Comparison of ENCODE assay signal across 9 cellular contexts in genomic region chr10:71728218-71728737, GRCh38. TPM values are rescaled to one million over a fixed set of nuclear protein-coding genes. Genes with fewer than 3 reads are reported as not detected.
DNase-seq lines count a peak whose midpoint lies in the region; ATAC-seq and TF ChIP-seq lines count a peak whose summit lies in the region.
"Had no signal": no experiment of that assay in that cellular context is flagged by ENCODE, and none has a peak within 500 bp of the region (broad histone marks: within the 10 kb centered on the region; RNA-seq: fewer than 3 reads in every experiment).

No MANE protein-coding gene starts in this region.

- H3K4ac ChIP-seq in mesenchymal stem cell (ENCODE audit: low read depth in 1 of 2, low read length in 2 of 2) = no peak overlapping the region

- CTCF ChIA-PET in activated CD8-positive, alpha-beta T cell treated with anti-CD3 and anti-CD28 coated beads for 36 hours (lab: Charles Lee) = interaction anchor here (1.0 to 7.3 kb wide), 8 partner anchors 14 to 44 kb away, joined by 4 to 57 read pairs (median 25); partner anchors contain the start of gene VSIR

- no peaks in the 10 kb centered on the region for H3K9me3 ChIP-seq in mesenchymal stem cell (ENCODE audit: control insufficient read depth, low read length)
- H3K9me3 ChIP-seq: SJSA1 had no signal

- intact Hi-C loops in activated CD8-positive, alpha-beta T cell treated with anti-CD3 and anti-CD28 coated beads for 36 hours (cut with micrococcal nuclease) = no loop called here

- no peak overlapping the region for H3K27ac ChIP-seq in mesenchymal stem cell (ENCODE audit: low read length, poor library complexity, severe bottlenecking)
- H3K27ac ChIP-seq: SJSA1 had no signal

- no peak overlapping the region for H2BK5ac ChIP-seq in mesenchymal stem cell (ENCODE audit: low read depth, low read length, poor library complexity, severe bottlenecking)

- POLR2A ChIA-PET in activated CD8-positive, alpha-beta T cell treated with anti-CD3 and anti-CD28 coated beads for 36 hours (lab: Charles Lee) = interaction anchor here (0.8 to 10.8 kb wide), 7 partner anchors 12 to 42 kb away, joined by 3 to 116 read pairs (median 48); partner anchors contain the start of gene VSIR

- no peak overlapping the region for H4K91ac ChIP-seq in mesenchymal stem cell (ENCODE audit: low read length)

- H3K9ac ChIP-seq in mesenchymal stem cell (ENCODE audit: low read length) = peak overlapping the region; percentile 5

- H3K4me2 ChIP-seq in mesenchymal stem cell (ENCODE audit: low read length, poor library complexity, severe bottlenecking) = no peak overlapping the region

- 59% methylated on average over 4 of the region's 4 CpGs for WGBS in mesenchymal stem cell

- peaks cover 57% of the 10 kb centered on the region for H3K4me1 Mint-ChIP-seq in T-helper 1 cell treated with Interleukin-12 subunit alpha and Interleukin-12 subunit beta and Interleukin-4 antibody, amounts not matched to agents 30 μg/mL and 1 μg/mL, for 36 hours (ENCODE audit: low read depth)
- peaks cover 97% of the 10 kb centered on the region for H3K4me1 Mint-ChIP-seq in activated CD8-positive, alpha-beta T cell treated with anti-CD3 and anti-CD28 coated beads for 36 hours (ENCODE audit: low read depth)
- peaks cover 62% of the 10 kb centered on the region for H3K4me1 Mint-ChIP-seq in nephron progenitor cell

- peaks cover 18 to 54% of the 10 kb centered on the region in 2 experiments for H3K27me3 ChIP-seq in mesenchymal stem cell (ENCODE audit: control insufficient read depth in 1 of 2, insufficient read depth in 1 of 2, low read length in 2 of 2)
- H3K27me3 ChIP-seq: SJSA1 had no signal

- no peak overlapping the region for H2AK5ac ChIP-seq in mesenchymal stem cell (ENCODE audit: low read length, severe bottlenecking)

- H3K36me3 Mint-ChIP-seq in T-helper 1 cell treated with Interleukin-12 subunit alpha and Interleukin-12 subunit beta and Interleukin-4 antibody, amounts not matched to agents 30 μg/mL and 1 μg/mL, for 36 hours (ENCODE audit: low read depth) = no peaks in the 10 kb centered on the region
- H3K36me3 Mint-ChIP-seq in activated CD8-positive, alpha-beta T cell treated with anti-CD3 and anti-CD28 coated beads for 36 hours (ENCODE audit: low read depth) = peaks cover 4% of the 10 kb centered on the region
- no peaks in the 10 kb centered on the region for H3K36me3 Mint-ChIP-seq in nephron progenitor cell (ENCODE audit: low read depth)

- H3K14ac ChIP-seq in mesenchymal stem cell (ENCODE audit: low read length in 2 of 2) = no peak overlapping the region

- H3K4me1 ChIP-seq in mesenchymal stem cell (ENCODE audit: control insufficient read depth, insufficient read depth, low read depth, low read length) = no peaks in the 10 kb centered on the region

- no peaks in the 10 kb centered on the region for H3K79me1 ChIP-seq in mesenchymal stem cell (replicated peaks; ENCODE audit: low read length, poor library complexity, severe bottlenecking)

- no peaks in the 10 kb centered on the region for H3K27me3 Mint-ChIP-seq in T-helper 1 cell treated with Interleukin-12 subunit alpha and Interleukin-12 subunit beta and Interleukin-4 antibody, amounts not matched to agents 30 μg/mL and 1 μg/mL, for 36 hours (ENCODE audit: low read depth)
- H3K27me3 Mint-ChIP-seq in activated CD8-positive, alpha-beta T cell treated with anti-CD3 and anti-CD28 coated beads for 36 hours = no peaks in the 10 kb centered on the region
- H3K27me3 Mint-ChIP-seq in nephron progenitor cell (ENCODE audit: low read depth, poor library complexity) = peaks cover 9% of the 10 kb centered on the region

- H2AFZ ChIP-seq in mesenchymal stem cell (ENCODE audit: low read depth, low read length) = no peak overlapping the region

- H3K4me3 Mint-ChIP-seq in T-helper 1 cell treated with Interleukin-12 subunit alpha and Interleukin-12 subunit beta and Interleukin-4 antibody, amounts not matched to agents 30 μg/mL and 1 μg/mL, for 36 hours = no peak overlapping the region
- no peak overlapping the region for H3K4me3 Mint-ChIP-seq in activated CD8-positive, alpha-beta T cell treated with anti-CD3 and anti-CD28 coated beads for 36 hours
- H3K4me3 Mint-ChIP-seq in nephron progenitor cell = no peak overlapping the region

- no peaks in the 10 kb centered on the region for H3K9me3 Mint-ChIP-seq in T-helper 1 cell treated with Interleukin-12 subunit alpha and Interleukin-12 subunit beta and Interleukin-4 antibody, amounts not matched to agents 30 μg/mL and 1 μg/mL, for 36 hours
- H3K9me3 Mint-ChIP-seq in activated CD8-positive, alpha-beta T cell treated with anti-CD3 and anti-CD28 coated beads for 36 hours = no peaks in the 10 kb centered on the region
- H3K9me3 Mint-ChIP-seq in nephron progenitor cell = no peaks in the 10 kb centered on the region

- H3K23ac ChIP-seq in mesenchymal stem cell (ENCODE audit: low read length in 2 of 2) = no peak overlapping the region

- H4K8ac ChIP-seq in mesenchymal stem cell (ENCODE audit: low read length) = no peak overlapping the region

- H2BK120ac ChIP-seq in mesenchymal stem cell (ENCODE audit: low read depth, low read length) = no peak overlapping the region

- H3K18ac ChIP-seq in mesenchymal stem cell (ENCODE audit: low read depth in 1 of 2, low read length in 2 of 2) = no peak overlapping the region

- no peaks in the 10 kb centered on the region for H3K36me3 ChIP-seq in mesenchymal stem cell (ENCODE audit: control insufficient read depth in 1 of 2, insufficient read depth in 2 of 2, low read depth in 1 of 2, low read length in 2 of 2)
- H3K36me3 ChIP-seq: SJSA1 had no signal

- peak; percentile 13 for ATAC-seq in HG03060 (IDR thresholded peaks at IDR 0.05; ENCODE audit: low read depth, unreplicated experiment)
- no peak for ATAC-seq in activated CD8-positive, alpha-beta T cell treated with anti-CD3 and anti-CD28 coated beads for 36 hours

- TF ChIP-seq CTCF in activated CD8-positive, alpha-beta T cell treated with anti-CD3 and anti-CD28 coated beads for 36 hours (IDR thresholded peaks at IDR 0.05) = no peak
- no peak for TF ChIP-seq CTCF in nephron progenitor cell (IDR thresholded peaks at IDR 0.05)

- DNase-seq in T-helper 1 cell = no peak
- no peak for DNase-seq in activated CD8-positive, alpha-beta T cell treated with anti-CD3 and anti-CD28 coated beads for 36 hours
- no peak for DNase-seq in mesenchymal stem cell
- DNase-seq in activated CD4-positive, CD25-positive, alpha-beta regulatory T cell (lab: John Stamatoyannopoulos, UW) = no peak
- DNase-seq in nephron progenitor cell = no peak
- no peak for DNase-seq in NK-92 (lab: John Stamatoyannopoulos, UW; ENCODE audit: unreplicated experiment)

- H3K27ac Mint-ChIP-seq in T-helper 1 cell treated with Interleukin-12 subunit alpha and Interleukin-12 subunit beta and Interleukin-4 antibody, amounts not matched to agents 30 μg/mL and 1 μg/mL, for 36 hours = peak overlapping the region; percentile 92
- peak overlapping the region; percentile 99 for H3K27ac Mint-ChIP-seq in activated CD8-positive, alpha-beta T cell treated with anti-CD3 and anti-CD28 coated beads for 36 hours
- H3K27ac Mint-ChIP-seq in nephron progenitor cell = no peak overlapping the region

- no peak overlapping the region for H2BK15ac ChIP-seq in mesenchymal stem cell (ENCODE audit: low read depth, poor library complexity, severe bottlenecking)

- no peak overlapping the region for H2BK12ac ChIP-seq in mesenchymal stem cell (ENCODE audit: low read length in 2 of 2)

- no peak overlapping the region for H3K4me3 ChIP-seq in mesenchymal stem cell (ENCODE audit: insufficient read depth in 1 of 2, low read depth in 1 of 2, low read length in 2 of 2)
- H3K4me3 ChIP-seq: SJSA1 had no signal

RNA-seq across cellular contexts. Expression of gene C10orf105, which starts 8.7 kb away (rescaled TPM):
- under 1 TPM; 0.16 to 0.27 TPM for total RNA-seq in activated CD8-positive, alpha-beta T cell treated with anti-CD3 and anti-CD28 coated beads for 36 hours
- polyA plus RNA-seq in mesenchymal stem cell (2013, experiment 1 of 2) = not detected
- not detected for polyA plus RNA-seq in mesenchymal stem cell (2013, experiment 2 of 2)
- total RNA-seq: SJSA1 had no signal

RNA-seq across cellular contexts. Expression of gene VSIR, which starts 45.0 kb away (rescaled TPM):
- 10 to 100 TPM; 59.6 to 61.0 TPM for total RNA-seq in activated CD8-positive, alpha-beta T cell treated with anti-CD3 and anti-CD28 coated beads for 36 hours
- polyA plus RNA-seq in mesenchymal stem cell (2013, experiment 1 of 2) = 3.3 TPM
- polyA plus RNA-seq in mesenchymal stem cell (2013, experiment 2 of 2) = 3.8 TPM
